In genomic region chr15:44598892-44599291, GRCh38 we compare ENCODE assay signal across 1 cellular context.
A peak's percentile ranks its signal among the peaks of the same experiment; 100 is the strongest.
TF ChIP-seq lines count a peak whose summit lies in the region.

No MANE protein-coding gene starts in this region.

TF ChIP-seq in IMR-90, 13 proteins besides CTCF, POLR2A, EP300 and RAD21 (continued from another document):
- peak; percentile 79 for TF ChIP-seq NFE2L2 (IDR thresholded peaks at IDR 0.05; ENCODE audit: low read depth, low read length)
- no peak for TF ChIP-seq SMC3 (IDR thresholded peaks at IDR 0.05; ENCODE audit: low read depth, low read length)
